ENCODE assay signal across 8 cellular contexts in the genomic region with DNA sequence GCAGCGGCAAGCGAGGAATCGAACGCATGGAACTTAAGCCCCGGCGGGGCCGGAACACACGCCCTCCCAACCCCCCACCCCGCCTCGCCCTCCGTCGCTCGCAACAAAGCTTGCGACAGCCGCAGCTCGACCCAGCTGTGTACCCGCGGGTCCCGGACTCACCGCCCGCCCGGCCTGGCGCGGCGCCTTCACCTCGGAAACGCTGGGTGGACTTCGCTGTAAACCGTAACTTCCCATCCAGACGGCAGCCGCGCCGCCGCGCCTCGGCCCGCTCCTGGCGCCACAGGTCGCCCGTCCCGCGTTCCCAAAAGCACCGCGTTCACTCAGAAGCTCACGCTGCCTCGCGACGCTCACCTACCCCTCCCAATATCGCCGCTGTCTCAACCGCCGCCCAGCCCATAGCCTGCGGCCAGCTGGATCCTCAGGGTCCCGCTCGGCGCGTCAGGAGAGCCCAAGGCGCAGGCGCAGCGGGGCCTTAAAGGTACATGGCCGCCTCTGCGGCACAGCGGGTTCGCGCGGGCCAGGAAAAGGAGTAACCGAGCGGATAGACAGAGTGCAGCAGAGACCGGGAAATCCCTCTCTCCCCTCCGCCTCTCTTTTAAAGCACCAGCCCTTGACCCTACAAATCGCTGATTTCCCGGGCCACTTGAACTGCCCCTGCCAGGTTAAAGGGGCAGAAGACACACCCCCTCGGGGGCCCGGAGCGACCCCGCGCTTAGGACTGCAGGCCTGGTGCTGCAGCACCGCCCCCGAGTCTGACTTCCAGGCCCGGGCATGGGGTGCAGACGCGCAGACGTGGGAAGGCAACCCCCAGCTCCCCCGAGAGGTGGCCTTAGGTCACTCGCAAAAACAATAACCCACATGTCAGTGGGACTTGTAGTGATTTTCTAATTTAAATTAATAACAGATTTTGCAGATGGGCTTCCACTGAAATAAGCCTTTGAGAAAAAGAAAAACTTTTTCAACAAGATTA. TPM values are rescaled to one million over a fixed set of nuclear protein-coding genes. Genes with fewer than 3 reads are reported as not detected.
DNase-seq lines count a peak whose midpoint lies in the region; ATAC-seq and TF ChIP-seq lines count a peak whose summit lies in the region.
"Not testable (repeated sequence)": the region's sequence is repeated elsewhere in the genome, so short reads cannot be mapped to it uniquely, and the experiment has no call there.

A gene with protein sequence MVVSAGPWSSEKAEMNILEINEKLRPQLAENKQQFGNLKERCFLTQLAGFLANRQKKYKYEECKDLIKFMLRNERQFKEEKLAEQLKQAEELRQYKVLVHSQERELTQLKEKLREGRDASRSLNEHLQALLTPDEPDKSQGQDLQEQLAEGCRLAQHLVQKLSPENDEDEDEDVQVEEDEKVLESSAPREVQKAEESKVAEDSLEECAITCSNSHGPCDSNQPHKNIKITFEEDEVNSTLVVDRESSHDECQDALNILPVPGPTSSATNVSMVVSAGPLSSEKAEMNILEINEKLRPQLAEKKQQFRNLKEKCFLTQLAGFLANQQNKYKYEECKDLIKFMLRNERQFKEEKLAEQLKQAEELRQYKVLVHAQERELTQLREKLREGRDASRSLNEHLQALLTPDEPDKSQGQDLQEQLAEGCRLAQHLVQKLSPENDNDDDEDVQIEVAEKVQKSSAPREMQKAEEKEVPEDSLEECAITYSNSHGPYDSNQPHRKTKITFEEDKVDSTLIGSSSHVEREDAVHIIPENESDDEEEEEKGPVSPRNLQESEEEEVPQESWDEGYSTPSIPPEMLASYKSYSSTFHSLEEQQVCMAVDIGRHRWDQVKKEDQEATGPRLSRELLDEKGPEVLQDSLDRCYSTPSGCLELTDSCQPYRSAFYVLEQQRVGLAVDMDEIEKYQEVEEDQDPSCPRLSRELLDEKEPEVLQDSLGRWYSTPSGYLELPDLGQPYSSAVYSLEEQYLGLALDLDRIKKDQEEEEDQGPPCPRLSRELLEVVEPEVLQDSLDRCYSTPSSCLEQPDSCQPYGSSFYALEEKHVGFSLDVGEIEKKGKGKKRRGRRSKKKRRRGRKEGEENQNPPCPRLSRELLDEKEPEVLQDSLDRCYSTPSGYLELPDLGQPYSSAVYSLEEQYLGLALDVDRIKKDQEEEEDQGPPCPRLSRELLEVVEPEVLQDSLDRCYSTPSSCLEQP (N-terminal part only) (minus strand): TSS at position 443 of the 973 bp plus-strand sequence. CDS start 21,412 bp downstream, outside the sequence.

- not testable (repeated sequence) for H3K9me3 Mint-ChIP-seq in Calu3 (ENCODE audit: low read depth, unreplicated experiment); natural killer cell

- peak; percentile 57 for DNase-seq in Calu3
- DNase-seq in HT-29 (ENCODE audit: low spot score): peak; percentile 30
- peak; percentile 11 for DNase-seq in SHP77 treated with DMSO at 0.1 percent for 48 hours (lab: John Stamatoyannopoulos, UW)
- DNase-seq in activated T-helper 9 cell treated with anti-CD3 and anti-CD28 coated beads, Interleukin-2, amount 50 U/mL, for 16 hours (ENCODE audit: low read depth): peak; percentile 22
- DNase-seq in fibroblast of mammary gland (ENCODE audit: low read depth): peak; percentile 30
- DNase-seq in natural killer cell: peak; percentile 22
- peak; percentile 58 for DNase-seq in stimulated activated CD8-positive, alpha-beta memory T cell treated with anti-CD3 and anti-CD28 coated beads, Interleukin-4, amount 100 ng/mL, for 48 hours

- H3K27ac Mint-ChIP-seq in Calu3 (ENCODE audit: unreplicated experiment) (peak within 1 kb of the TSS; percentile 79), natural killer cell (peak within 1 kb of the TSS; percentile 76 to 92)

- H3K36me3 Mint-ChIP-seq in Calu3 (ENCODE audit: insufficient read depth, unreplicated experiment); natural killer cell: not testable (repeated sequence)

- not testable (repeated sequence) for TF ChIP-seq CTCF in Calu3 (IDR thresholded peaks at IDR 0.05; ENCODE audit: unreplicated experiment); fibroblast of mammary gland (conservative IDR thresholded peaks at IDR 0.05; ENCODE audit: control insufficient read depth, insufficient read depth, low read depth, low read length); natural killer cell (IDR thresholded peaks at IDR 0.05)

- H3K4me3 Mint-ChIP-seq in Calu3 (ENCODE audit: low read depth, unreplicated experiment) (peak within 1 kb of the TSS; percentile 98), natural killer cell (peak within 1 kb of the TSS; percentile 98)

- not testable (repeated sequence) for H3K27me3 Mint-ChIP-seq in Calu3 (ENCODE audit: unreplicated experiment); natural killer cell (ENCODE audit: low read depth in 2 of 2)

- H3K4me1 Mint-ChIP-seq in Calu3 (ENCODE audit: low read depth, unreplicated experiment); natural killer cell: not testable (repeated sequence)

- ATAC-seq in GM21717 (IDR thresholded peaks at IDR 0.05; ENCODE audit: unreplicated experiment) (peak; percentile 78), natural killer cell (peak; percentile 84 to 87 (median 85))

- intact Hi-C loops in Calu3 (cut with micrococcal nuclease; ENCODE audit: unreplicated experiment); natural killer cell (cut with micrococcal nuclease): not testable (repeated sequence)

- CTCF ChIA-PET in Calu3 (lab: Charles Lee): not testable (repeated sequence)

- H3K4me3 ChIP-seq in fibroblast of mammary gland (ENCODE audit: control insufficient read depth, low read depth, low read length): peak within 1 kb of the TSS; percentile 43

- not testable (repeated sequence) for BruUV-seq in Calu3 (replicated peaks; lab: Mats Ljungman, UMichigan)

RNA-seq across cellular contexts. Expression of the gene that starts here (rescaled TPM):
- total RNA-seq in Calu3 (2022) (28.1 and 31.1 TPM in 2 replicates), natural killer cell (10 to 100 TPM; 21.1 to 25.3 (median 23.5) TPM)
- 7.7 and 7.9 TPM in 2 replicates for total RNA-seq in HT-29 (2014; rRNA removed; shearing (Covaris generic))

Comparison
In these comparisons a context has a peak if more than half of its experiments do, and no peak if none do; other contexts are left out.
1. Peak in every context shown above with its lines: DNase-seq, ATAC-seq and H3K4me3 ChIP-seq.